In the genomic region with DNA sequence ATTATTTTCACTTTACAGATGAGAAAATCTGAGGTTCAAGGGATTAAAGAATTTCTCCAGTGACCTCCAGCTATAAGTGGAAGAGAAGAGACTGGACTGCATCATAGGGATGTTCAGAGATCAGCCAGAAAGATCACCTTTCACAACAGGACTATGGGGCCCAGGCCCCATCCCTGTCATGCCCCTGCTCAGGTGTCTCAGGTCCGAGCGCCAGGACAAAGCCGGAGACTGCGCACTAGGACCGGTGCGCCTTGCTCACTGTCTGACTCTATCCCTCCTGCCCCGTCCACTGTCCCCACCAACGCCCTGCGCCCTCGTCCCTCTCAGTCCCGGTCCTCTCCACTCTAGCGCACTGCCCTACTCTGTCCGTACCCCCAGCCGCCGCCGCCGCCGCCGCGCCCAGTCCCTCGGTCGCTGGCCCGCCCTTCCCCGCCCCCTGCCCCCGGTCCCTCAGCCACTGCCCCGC, we compare ENCODE assay signal across 8 cellular contexts. TPM values are rescaled to one million over a fixed set of nuclear protein-coding genes. Genes with fewer than 3 reads are reported as not detected.
DNase-seq lines count a peak whose midpoint lies in the region; ATAC-seq and TF ChIP-seq lines count a peak whose summit lies in the region.

No MANE protein-coding gene starts in this region.

- H3K4me1 ChIP-seq in CD4-positive, alpha-beta memory T cell (ENCODE audit: insufficient read depth, low read length): peaks cover 17% of the 10 kb centered on the region

- no peaks in the 10 kb centered on the region for H3K36me3 ChIP-seq in CD4-positive, alpha-beta memory T cell (ENCODE audit: insufficient read depth, low read length)

- in situ Hi-C loops in KBM-7 (cut with MboI; ENCODE audit: low pct_unique_long_range_greater_than_20kb, low sequenced_read_pairs): no loop called here

- no peaks in the 10 kb centered on the region for H3K9me3 ChIP-seq in CD4-positive, alpha-beta memory T cell (ENCODE audit: control insufficient read depth in 1 of 2, low read length in 2 of 2)

- intact Hi-C loops in CD4-positive, alpha-beta memory T cell (cut with micrococcal nuclease): loop anchor here (5.0 kb wide), 1 partner anchor 167 kb away; the partner anchor contains the start of gene FKBP1A

- H3K9me3 Mint-ChIP-seq in CD4-positive, alpha-beta memory T cell: peaks cover 0 to 5% (median 2%) of the 10 kb centered on the region in 8 donors
- H3K9me3 Mint-ChIP-seq in nephron progenitor cell: peaks cover 15% of the 10 kb centered on the region

- H3K27me3 Mint-ChIP-seq in CD4-positive, alpha-beta memory T cell: peaks cover 2 to 7% of the 10 kb centered on the region in 2 donors
- H3K27me3 Mint-ChIP-seq in nephron progenitor cell (ENCODE audit: low read depth, poor library complexity): peaks cover 60% of the 10 kb centered on the region

- no peak overlapping the region for H3K27ac ChIP-seq in CD4-positive, alpha-beta memory T cell (ENCODE audit: low read depth, low read length)

- peaks cover 2 to 18% (median 10%) of the 10 kb centered on the region in 4 donors for H3K4me1 Mint-ChIP-seq in CD4-positive, alpha-beta memory T cell
- peaks cover 4% of the 10 kb centered on the region for H3K4me1 Mint-ChIP-seq in nephron progenitor cell

- DNase-seq in CD4-positive, alpha-beta memory T cell: no peak
- DNase-seq in KBM-7 (peak; percentile 18), choroid plexus epithelial cell (ENCODE audit: low read depth) (no peak), nephron progenitor cell (no peak), GM10266 (ENCODE audit: extremely low spot score) (no peak), HK-2 (ENCODE audit: unreplicated experiment) (no peak)

- H3K4me3 ChIP-seq in CD4-positive, alpha-beta memory T cell (ENCODE audit: low read length in 2 of 2): no peak overlapping the region
- H3K4me3 ChIP-seq in choroid plexus epithelial cell (ENCODE audit: low read depth, low read length): peak overlapping the region; percentile 54

- H3K27me3 ChIP-seq in CD4-positive, alpha-beta memory T cell (ENCODE audit: insufficient read depth, low read length): peaks cover 10% of the 10 kb centered on the region

- H3K4me3 Mint-ChIP-seq in CD4-positive, alpha-beta memory T cell: peak overlapping the region; percentile 64 to 84 (median 75)
- peak overlapping the region; percentile 87 for H3K4me3 Mint-ChIP-seq in nephron progenitor cell

- H3K36me3 Mint-ChIP-seq in CD4-positive, alpha-beta memory T cell: peaks cover 0 to 2% of the 10 kb centered on the region in 2 donors
- H3K36me3 Mint-ChIP-seq in nephron progenitor cell (ENCODE audit: low read depth): no peaks in the 10 kb centered on the region

- CTCF ChIA-PET in CD4-positive, alpha-beta memory T cell (lab: Charles Lee; ENCODE audit: partially characterized antibody): no interaction called here

- TF ChIP-seq CTCF in choroid plexus epithelial cell (conservative IDR thresholded peaks at IDR 0.05; ENCODE audit: low read depth, low read length) (no peak), nephron progenitor cell (IDR thresholded peaks at IDR 0.05) (no peak), GM10266 (IDR thresholded peaks at IDR 0.05; ENCODE audit: control insufficient read depth, insufficient read depth, low read depth, missing control alignments) (no peak)

- ATAC-seq in HG03196 (IDR thresholded peaks at IDR 0.05; ENCODE audit: unreplicated experiment) (no peak), GM21515 (IDR thresholded peaks at IDR 0.05; ENCODE audit: unreplicated experiment) (no peak)

- POLR2A ChIA-PET in CD4-positive, alpha-beta memory T cell (lab: Charles Lee; ENCODE audit: partially characterized antibody): interaction anchor here (1.4 to 2.1 kb wide), 2 partner anchors 41 to 75 kb away, joined by 3 to 6 read pairs; partner anchors contain the start of gene SNPH

- peak overlapping the region; percentile 51 to 91 (median 64) for H3K27ac Mint-ChIP-seq in CD4-positive, alpha-beta memory T cell
- no peak overlapping the region for H3K27ac Mint-ChIP-seq in nephron progenitor cell

RNA-seq across cellular contexts. Expression of gene RAD21L1, which starts 0.5 kb away (rescaled TPM):
- total RNA-seq in CD4-positive, alpha-beta memory T cell: under 1 TPM in 1 of 2 experiments, not detected in 1; 0.78 TPM
- polyA plus RNA-seq in CD4-positive, alpha-beta memory T cell: not detected

RNA-seq across cellular contexts. Expression of gene C20orf202, which starts 22.0 kb away (rescaled TPM):
- total RNA-seq in CD4-positive, alpha-beta memory T cell: under 1 TPM in 1 of 2 experiments, not detected in 1; 0.20 TPM
- polyA plus RNA-seq in CD4-positive, alpha-beta memory T cell: under 1 TPM in 1 of 2 donors, not detected in 1; 0.18 TPM

RNA-seq across cellular contexts. Expression of gene TMEM74B, which starts 40.5 kb away (rescaled TPM):
- total RNA-seq in CD4-positive, alpha-beta memory T cell: not detected
- polyA plus RNA-seq in CD4-positive, alpha-beta memory T cell: not detected

RNA-seq across cellular contexts. Expression of gene SNPH, which starts 40.8 kb away (rescaled TPM):
- 10 to 100 TPM; 14.3 to 15.9 TPM for total RNA-seq in CD4-positive, alpha-beta memory T cell
- polyA plus RNA-seq in CD4-positive, alpha-beta memory T cell: 1 to 10 TPM; 2.5 to 6.6 TPM
